26 cellular contexts compared by ENCODE assay signal in genomic region chr1:210053126-210053525, GRCh38.
DNase-seq lines count a peak whose midpoint lies in the region; ATAC-seq, FAIRE-seq and TF ChIP-seq lines count a peak whose summit lies in the region.
"Had no signal": no experiment of that assay in that cellular context is flagged by ENCODE, and none has a peak within 500 bp of the region (broad histone marks: within the 10 kb centered on the region; RNA-seq: fewer than 3 reads in every experiment).

No MANE protein-coding gene starts in this region.

- H3K36me3 Mint-ChIP-seq in stimulated activated naive B cell treated with anti-CD40 and anti-IgM and Interleukin-4, amounts not matched to agents 10 μg/mL and 1 μg/mL and 100 μg/mL, for 72 hours = no peaks in the 10 kb centered on the region
- H3K36me3 Mint-ChIP-seq: CD8-positive, alpha-beta T cell had no signal

- TF ChIP-seq CTCF in D721Med (IDR thresholded peaks at IDR 0.05; ENCODE audit: insufficient read depth, missing control alignments) (no peak), HEK293 (tag by site-specific recombination; IDR thresholded peaks at IDR 0.05) (no peak), transverse colon (IDR thresholded peaks at IDR 0.05) (no peak)

- H3K27ac ChIP-seq in HEK293 (ENCODE audit: extremely low read depth, low read depth, low read length) (no peak overlapping the region), transverse colon (no peak overlapping the region)
- H3K27ac ChIP-seq: A549; BLaER1 treated with 17β-estradiol and CSF1 and Interleukin-3, amounts not matched to agents 10 nM and 100 nM had no signal

- WGBS in transverse colon (ENCODE audit: low coverage in 1 of 2), 2 donors = 42 to 43% methylated on average over 1 of the region's 1 CpG

- H3K36me3 ChIP-seq in HEK293 (ENCODE audit: control insufficient read depth in 2 of 2, insufficient read depth in 1 of 2, low read length in 2 of 2) (no peaks in the 10 kb centered on the region), transverse colon (no peaks in the 10 kb centered on the region)
- H3K36me3 ChIP-seq: BLaER1 treated with 17β-estradiol and CSF1 and Interleukin-3, amounts not matched to agents 10 nM and 100 nM had no signal

- H3K27me3 ChIP-seq in transverse colon = no peaks in the 10 kb centered on the region
- H3K27me3 ChIP-seq: BLaER1 treated with 17β-estradiol and CSF1 and Interleukin-3, amounts not matched to agents 10 nM and 100 nM had no signal

- H3K9me3 ChIP-seq in HEK293 (ENCODE audit: control insufficient read depth, insufficient read depth, low read depth, low read length) (no peaks in the 10 kb centered on the region), transverse colon (no peaks in the 10 kb centered on the region)
- H3K9me3 ChIP-seq: Caco-2 had no signal

- no peak for TF ChIP-seq EP300 in transverse colon (IDR thresholded peaks at IDR 0.05; ENCODE audit: low read depth)

- DNase-seq in D721Med (ENCODE audit: insufficient read length, low spot score) (no peak), NCI-H82 treated with DMSO at 0.1 percent for 48 hours (lab: John Stamatoyannopoulos, UW; ENCODE audit: unreplicated experiment) (peak; percentile 21), SK-N-DZ (ENCODE audit: low spot score) (peak; percentile 3), transverse colon (no peak)
- DNase-seq in stimulated activated naive B cell treated with anti-CD40 and anti-IgM and Interleukin-4, amounts not matched to agents 10 μg/mL and 1 μg/mL and 100 μg/mL, for 72 hours = no peak
- DNase-seq: AML-193; Caco-2; Calu3; CD4-positive, alpha-beta T cell; CD8-positive, alpha-beta T cell; DMS 273 treated with DMSO at 0.1 percent for 48 hours; DMS153; DMS53; DMS79; DND-41; EL; GF-D8 had no signal

- H3K4me3 Mint-ChIP-seq in stimulated activated naive B cell treated with anti-CD40 and anti-IgM and Interleukin-4, amounts not matched to agents 10 μg/mL and 1 μg/mL and 100 μg/mL, for 72 hours = no peak overlapping the region
- H3K4me3 Mint-ChIP-seq: B cell; CD4-positive, alpha-beta T cell; CD8-positive, alpha-beta T cell had no signal

- H3K27ac Mint-ChIP-seq in stimulated activated naive B cell treated with anti-CD40 and anti-IgM and Interleukin-4, amounts not matched to agents 10 μg/mL and 1 μg/mL and 100 μg/mL, for 72 hours = no peak overlapping the region
- H3K27ac Mint-ChIP-seq: B cell; CD4-positive, alpha-beta T cell; CD8-positive, alpha-beta T cell had no signal

- TF ChIP-seq POLR2A in transverse colon (IDR thresholded peaks at IDR 0.05) = no peak

- no peak overlapping the region for H3K4me3 ChIP-seq in HEK293 (ENCODE audit: low read depth, low read length)
- no peak overlapping the region for H3K4me3 ChIP-seq in transverse colon
- H3K4me3 ChIP-seq: A549; BLaER1 treated with 17β-estradiol and CSF1 and Interleukin-3, amounts not matched to agents 10 nM and 100 nM; GM12878 had no signal

- H3K27me3 Mint-ChIP-seq in stimulated activated naive B cell treated with anti-CD40 and anti-IgM and Interleukin-4, amounts not matched to agents 10 μg/mL and 1 μg/mL and 100 μg/mL, for 72 hours = peaks cover 0 to 6% of the 10 kb centered on the region in 2 donors
- H3K27me3 Mint-ChIP-seq: B cell had no signal

- intact Hi-C loops in transverse colon (cut with DNase I; ENCODE audit: low total_unique reads) = no loop called here

- H3K4me1 ChIP-seq in HEK293 (ENCODE audit: control insufficient read depth, insufficient read depth, low read length) = no peaks in the 10 kb centered on the region
- no peaks in the 10 kb centered on the region for H3K4me1 ChIP-seq in transverse colon
- H3K4me1 ChIP-seq: A549; BLaER1 treated with 17β-estradiol and CSF1 and Interleukin-3, amounts not matched to agents 10 nM and 100 nM; Caco-2 had no signal

- FAIRE-seq in D721Med (lab: Jason Lieb, UNC) = peak; percentile 11
- FAIRE-seq: A549, GM12878, GM12892, GM18507 had no signal

- no peak for ATAC-seq in stimulated activated naive B cell treated with anti-CD40 and anti-IgM and Interleukin-4, amounts not matched to agents 10 μg/mL and 1 μg/mL and 100 μg/mL, for 72 hours (replicated peaks)
- ATAC-seq in GM19463 (IDR thresholded peaks at IDR 0.05; ENCODE audit: unreplicated experiment) (no peak), GM21717 (IDR thresholded peaks at IDR 0.05; ENCODE audit: unreplicated experiment) (no peak)
- ATAC-seq: A549; CD8-positive, alpha-beta T cell; GM12878 had no signal

- POLR2A ChIA-PET in HEK293 (lab: Yijun Ruan, JAX) = no interaction called here

- H3K4me1 Mint-ChIP-seq in stimulated activated naive B cell treated with anti-CD40 and anti-IgM and Interleukin-4, amounts not matched to agents 10 μg/mL and 1 μg/mL and 100 μg/mL, for 72 hours = no peaks in the 10 kb centered on the region
- H3K4me1 Mint-ChIP-seq: B cell had no signal

- CTCF ChIA-PET in HEK293 (lab: Yijun Ruan, JAX) = interaction anchor here (0.6 to 0.9 kb wide), 3 partner anchors 32 to 193 kb away, joined by 3 read pairs; no protein-coding TSS in a partner anchor

- in situ Hi-C loops in transverse colon (cut with MboI; ENCODE audit: low pct_ligation_motif_present in 1 of 4, low pct_unique_long_range_greater_than_20kb in 1 of 4, low sequenced_read_pairs in 3 of 4) = no loop called here

- peaks cover 6 to 11% of the 10 kb centered on the region in 2 donors for H3K9me3 Mint-ChIP-seq in stimulated activated naive B cell treated with anti-CD40 and anti-IgM and Interleukin-4, amounts not matched to agents 10 μg/mL and 1 μg/mL and 100 μg/mL, for 72 hours
- H3K9me3 Mint-ChIP-seq: CD4-positive, alpha-beta T cell; CD8-positive, alpha-beta T cell had no signal

TF ChIP-seq in HEK293, 187 proteins besides CTCF, POLR2A, EP300 and RAD21:
- no peak for TF ChIP-seq ZNF624 (tag by site-specific recombination; IDR thresholded peaks at IDR 0.05)
- TF ChIP-seq ZBTB21 (tag by site-specific recombination; IDR thresholded peaks at IDR 0.05) = no peak
- no peak for TF ChIP-seq ZNF837 (tag by site-specific recombination; IDR thresholded peaks at IDR 0.05)
- no peak for TF ChIP-seq ZNF23 (tag by site-specific recombination; IDR thresholded peaks at IDR 0.05; ENCODE audit: borderline replicate concordance)
- TF ChIP-seq SCRT1 (tag by site-specific recombination; IDR thresholded peaks at IDR 0.05; ENCODE audit: borderline replicate concordance) = peak; percentile 57; the same call in 1 of the 2 replicates
- no peak for TF ChIP-seq ZNF248 (tag by site-specific recombination; IDR thresholded peaks at IDR 0.05)
- peak; percentile 84 for TF ChIP-seq SCRT2 (tag by site-specific recombination; IDR thresholded peaks at IDR 0.05)
- no peak for TF ChIP-seq OSR2 (tag by site-specific recombination; IDR thresholded peaks at IDR 0.05)
- no peak for TF ChIP-seq KLF7 (tag by site-specific recombination; IDR thresholded peaks at IDR 0.05; ENCODE audit: borderline replicate concordance)
- no peak for TF ChIP-seq YY2 (tag by site-specific recombination; IDR thresholded peaks at IDR 0.05)
- no peak for TF ChIP-seq ZSCAN5A (tag by site-specific recombination; IDR thresholded peaks at IDR 0.05)

Comparison
In these comparisons a context has a peak if more than half of its experiments do, and no peak if none do; other contexts are left out.
1. DNase-seq: peak in NCI-H82 treated with DMSO at 0.1 percent for 48 hours (single experiment) and SK-N-DZ (single experiment); none in D721Med (single experiment), transverse colon (single experiment) and stimulated activated naive B cell treated with anti-CD40 and anti-IgM and Interleukin-4, amounts not matched to agents 10 μg/mL and 1 μg/mL and 100 μg/mL, for 72 hours (single experiment).